Comparison of ENCODE assay signal across 10 cellular contexts in the genomic region with DNA sequence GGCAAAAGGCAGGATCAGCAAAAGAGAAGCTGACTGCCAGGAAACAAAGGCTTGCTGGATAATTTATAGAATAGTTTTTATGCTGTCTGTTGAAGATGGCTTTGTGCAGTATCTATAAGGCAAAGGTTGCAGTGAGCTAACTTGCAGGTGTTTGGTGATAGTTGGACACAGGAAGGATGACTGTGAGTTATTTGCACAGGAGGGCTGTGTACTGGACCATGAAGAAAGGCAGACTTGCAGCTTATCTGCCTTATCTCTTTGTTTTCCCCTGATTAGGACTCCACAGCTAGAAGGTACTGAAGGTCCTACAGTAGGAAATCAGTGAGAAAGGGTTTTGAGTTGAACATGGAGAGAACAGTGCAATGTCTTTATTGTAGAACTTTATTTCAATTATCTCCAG. TPM values are rescaled to one million over a fixed set of nuclear protein-coding genes. Genes with fewer than 3 reads are reported as not detected.
DNase-seq lines count a peak whose midpoint lies in the region; ATAC-seq, FAIRE-seq and TF ChIP-seq lines count a peak whose summit lies in the region.
"Had no signal": no experiment of that assay in that cellular context is flagged by ENCODE, and none has a peak within 500 bp of the region (broad histone marks: within the 10 kb centered on the region; RNA-seq: fewer than 3 reads in every experiment).

No MANE protein-coding gene starts in this region.

- dilution Hi-C loops in IMR-90 (cut with HindIII; ENCODE audit: low sequenced_read_pairs, unreplicated experiment): no loop called here

- H3K9me3 Mint-ChIP-seq in activated T-cell treated with anti-CD3 and anti-CD28 coated beads, Interleukin-2, amount 50 U/mL, for 72 hours: no peaks in the 10 kb centered on the region
- no peaks in the 10 kb centered on the region for H3K9me3 Mint-ChIP-seq in stimulated activated naive B cell treated with anti-CD40 and anti-IgM and Interleukin-4, amounts not matched to agents 10 μg/mL and 1 μg/mL and 100 μg/mL, for 72 hours

- no peak overlapping the region for H3K27ac Mint-ChIP-seq in activated T-cell treated with anti-CD3 and anti-CD28 coated beads, Interleukin-2, amount 50 U/mL, for 72 hours
- H3K27ac Mint-ChIP-seq in stimulated activated naive B cell treated with anti-CD40 and anti-IgM and Interleukin-4, amounts not matched to agents 10 μg/mL and 1 μg/mL and 100 μg/mL, for 72 hours: peak overlapping the region; percentile 89

- H4K8ac ChIP-seq in IMR-90 (ENCODE audit: low read depth in 2 of 2, low read length in 2 of 2): no peak overlapping the region

- no peak overlapping the region for H3K4ac ChIP-seq in IMR-90 (ENCODE audit: low read depth, low read length)

- peak overlapping the region; percentile 48; the same call in 1 of the 2 replicates for H3K23ac ChIP-seq in IMR-90 (ENCODE audit: low read depth, low read length)

- H3K27ac ChIP-seq in IMR-90 (ENCODE audit: insufficient read depth, low read length) (no peak overlapping the region), coronary artery (no peak overlapping the region), kidney (ENCODE audit: low read depth in 2 of 2, low read length in 2 of 2) (no peak overlapping the region)
- H3K27ac ChIP-seq: thyroid gland had no signal

- no peaks in the 10 kb centered on the region for H3K79me1 ChIP-seq in IMR-90 (ENCODE audit: low read depth in 1 of 2, low read length in 2 of 2)

- no peak overlapping the region for H2BK15ac ChIP-seq in IMR-90 (ENCODE audit: low read depth, low read length)

- H4K5ac ChIP-seq in IMR-90 (ENCODE audit: low read depth, low read length): no peak overlapping the region

- 0 out of 2 replicates have a peak, but pooled peaks cover 3% of the 10 kb centered on the region for H3K4me1 ChIP-seq in IMR-90 (ENCODE audit: control insufficient read depth, insufficient read depth, low read length)
- peaks cover 0 to 5% of the 10 kb centered on the region in 2 donors for H3K4me1 ChIP-seq in kidney (ENCODE audit: control insufficient read depth in 1 of 2, insufficient read depth in 1 of 2, low read depth in 1 of 2, low read length in 2 of 2)

- no peak overlapping the region for H3K14ac ChIP-seq in IMR-90 (replicated peaks; ENCODE audit: low read depth, low read length)

- H2AK5ac ChIP-seq in IMR-90 (ENCODE audit: low read depth, low read length): no peak overlapping the region

- TF ChIP-seq RAD21 in IMR-90 (IDR thresholded peaks at IDR 0.05; ENCODE audit: low read length): no peak

- no peak overlapping the region for H2BK120ac ChIP-seq in IMR-90 (ENCODE audit: low read depth, low read length)

- H3K9me1 ChIP-seq in IMR-90 (ENCODE audit: insufficient read depth, low read length): 0 out of 2 replicates have a peak, but pooled peaks cover 3% of the 10 kb centered on the region

- no peaks in the 10 kb centered on the region for H3K36me3 ChIP-seq in IMR-90 (ENCODE audit: control insufficient read depth, insufficient read depth, low read length)
- H3K36me3 ChIP-seq in kidney (ENCODE audit: control insufficient read depth in 1 of 2, insufficient read depth in 2 of 2, low read length in 2 of 2): no peaks in the 10 kb centered on the region
- H3K36me3 ChIP-seq: thyroid gland had no signal

- peak overlapping the region; percentile 78; the same call in 1 of the 2 replicates for H3K4me2 ChIP-seq in IMR-90 (ENCODE audit: low read depth, low read length)

- peaks cover 42% of the 10 kb centered on the region for H3K27me3 Mint-ChIP-seq in activated T-cell treated with anti-CD3 and anti-CD28 coated beads, Interleukin-2, amount 50 U/mL, for 72 hours (ENCODE audit: low read depth)
- peaks cover 6 to 20% of the 10 kb centered on the region in 2 donors for H3K27me3 Mint-ChIP-seq in stimulated activated naive B cell treated with anti-CD40 and anti-IgM and Interleukin-4, amounts not matched to agents 10 μg/mL and 1 μg/mL and 100 μg/mL, for 72 hours

- no peak overlapping the region for H2AK9ac ChIP-seq in IMR-90 (replicated peaks; ENCODE audit: low read depth, low read length, poor library complexity)

- H3K4me3 ChIP-seq in IMR-90 (ENCODE audit: insufficient read depth, low read depth, low read length): no peak overlapping the region
- H3K4me3 ChIP-seq in coronary artery: peak overlapping the region; percentile 64
- peak overlapping the region in 1 of 2 donors; percentile 40 for H3K4me3 ChIP-seq in kidney (ENCODE audit: low read length in 2 of 2)

- no peak for FAIRE-seq in kidney (lab: Jason Lieb, UNC)
- FAIRE-seq in frontal cortex (lab: Jason Lieb, UNC): no peak

- H3K56ac ChIP-seq in IMR-90 (ENCODE audit: extremely low read depth, insufficient read depth, low read length): no peak overlapping the region

- no TSS peak for BruUV-seq in IMR-90 (replicated peaks; lab: Mats Ljungman, UMichigan)

- TF ChIP-seq POLR2A in IMR-90 (IDR thresholded peaks at IDR 0.05; ENCODE audit: low read depth, low read length): no peak

- peaks cover 11% of the 10 kb centered on the region for H3K4me1 Mint-ChIP-seq in activated T-cell treated with anti-CD3 and anti-CD28 coated beads, Interleukin-2, amount 50 U/mL, for 72 hours (ENCODE audit: low read depth)
- H3K4me1 Mint-ChIP-seq in stimulated activated naive B cell treated with anti-CD40 and anti-IgM and Interleukin-4, amounts not matched to agents 10 μg/mL and 1 μg/mL and 100 μg/mL, for 72 hours: peaks cover 15 to 29% of the 10 kb centered on the region in 2 donors

- no peaks in the 10 kb centered on the region for H4K20me1 ChIP-seq in IMR-90 (ENCODE audit: insufficient read depth, low read length)

- H3K27me3 ChIP-seq in IMR-90 (ENCODE audit: control insufficient read depth, insufficient read depth, low read length): peaks cover 31% of the 10 kb centered on the region
- H3K27me3 ChIP-seq: thyroid gland had no signal

- in situ Hi-C loops in IMR-90 (cut with MboI; ENCODE audit: low sequenced_read_pairs): no loop called here

- H3K9me3 ChIP-seq in IMR-90 (ENCODE audit: control insufficient read depth, insufficient read depth, low read length): no peaks in the 10 kb centered on the region
- H3K9me3 ChIP-seq in kidney (ENCODE audit: control insufficient read depth in 1 of 2, low read length in 2 of 2): no peaks in the 10 kb centered on the region
- H3K9me3 ChIP-seq: thyroid gland had no signal

- intact Hi-C loops in IMR-90 (cut with micrococcal nuclease) (no loop called here), kidney (cut with DNase I) (no loop called here)

- H2BK20ac ChIP-seq in IMR-90 (ENCODE audit: low read depth, low read length): no peak overlapping the region

- peaks cover 2 to 3% of the 10 kb centered on the region in 2 donors for H3K36me3 Mint-ChIP-seq in activated T-cell treated with anti-CD3 and anti-CD28 coated beads, Interleukin-2, amount 50 U/mL, for 72 hours (ENCODE audit: insufficient read depth in 2 of 2)
- no peaks in the 10 kb centered on the region for H3K36me3 Mint-ChIP-seq in stimulated activated naive B cell treated with anti-CD40 and anti-IgM and Interleukin-4, amounts not matched to agents 10 μg/mL and 1 μg/mL and 100 μg/mL, for 72 hours

- H2BK5ac ChIP-seq in IMR-90 (ENCODE audit: low read depth, low read length, poor library complexity, severe bottlenecking): no peak overlapping the region

- H2AFZ ChIP-seq in IMR-90 (replicated peaks; ENCODE audit: low read length, poor library complexity): no peak overlapping the region

- DNase-seq in activated T-cell treated with anti-CD3 and anti-CD28 coated beads, Interleukin-2, amount 50 U/mL, for 72 hours: no peak
- DNase-seq in activated T-cell treated with anti-CD3 and anti-CD28 coated beads, Interleukin-2, amount 50 U/mL, for 48 hours: no peak
- DNase-seq in IMR-90: no peak
- no peak for DNase-seq in coronary artery (ENCODE audit: low spot score)
- no peak for DNase-seq in stimulated activated naive B cell treated with anti-CD40 and anti-IgM and Interleukin-4, amounts not matched to agents 10 μg/mL and 1 μg/mL and 100 μg/mL, for 72 hours
- DNase-seq in kidney: no peak
- no peak for DNase-seq in frontal cortex (ENCODE audit: low spot score in 2 of 2)
- DNase-seq: COR-L47 had no signal

- no peak overlapping the region for H4K91ac ChIP-seq in IMR-90 (ENCODE audit: insufficient read depth, low read depth, low read length)

- TF ChIP-seq CTCF in IMR-90 (conservative IDR thresholded peaks at IDR 0.05; ENCODE audit: low read depth, low read length): no peak
- TF ChIP-seq CTCF in coronary artery (IDR thresholded peaks at IDR 0.05): no peak
- no peak for TF ChIP-seq CTCF in kidney (IDR thresholded peaks at IDR 0.05; ENCODE audit: borderline replicate concordance, extremely low read depth, insufficient read depth)

- no peak overlapping the region for H3K9ac ChIP-seq in IMR-90 (ENCODE audit: low read depth, low read length)
- no peak overlapping the region for H3K9ac ChIP-seq in kidney (ENCODE audit: low read length in 2 of 2)

- H3K4me3 Mint-ChIP-seq in activated T-cell treated with anti-CD3 and anti-CD28 coated beads, Interleukin-2, amount 50 U/mL, for 72 hours: peak overlapping the region; percentile 84 to 87
- H3K4me3 Mint-ChIP-seq in stimulated activated naive B cell treated with anti-CD40 and anti-IgM and Interleukin-4, amounts not matched to agents 10 μg/mL and 1 μg/mL and 100 μg/mL, for 72 hours: peak overlapping the region; percentile 84 to 90

- POLR2A ChIA-PET in IMR-90 (lab: Charles Lee; ENCODE audit: unreplicated experiment): no interaction called here

- no peak overlapping the region for H3K18ac ChIP-seq in IMR-90 (ENCODE audit: low read depth, low read length)

- CTCF ChIA-PET in IMR-90 (lab: Yijun Ruan, JAX): interaction anchor here (1.2 kb wide), 1 partner anchor 10 kb away, joined by 3 read pairs; no protein-coding TSS in a partner anchor

- no peak for ATAC-seq in activated T-cell treated with anti-CD3 and anti-CD28 coated beads, Interleukin-2, amount 50 U/mL, for 72 hours (replicated peaks in 1 of 2)
- ATAC-seq in IMR-90 (ENCODE audit: low read depth): no peak
- peak; percentile 79 to 84 for ATAC-seq in stimulated activated naive B cell treated with anti-CD40 and anti-IgM and Interleukin-4, amounts not matched to agents 10 μg/mL and 1 μg/mL and 100 μg/mL, for 72 hours (replicated peaks)
- no peak for ATAC-seq in GM18861 (IDR thresholded peaks at IDR 0.05; ENCODE audit: unreplicated experiment)

RNA-seq across cellular contexts. Expression of gene BTN1A1, which starts 2.1 kb away (rescaled TPM):
- total RNA-seq in activated T-cell treated with anti-CD3 and anti-CD28 coated beads, Interleukin-2, amount 50 U/mL, for 72 hours: under 1 TPM in 1 of 2 donors, not detected in 1; 0.10 TPM
- total RNA-seq in IMR-90 (2012; rRNA removed) (not detected in 2 replicates), kidney (0.09 TPM), frontal cortex (not detected)
- polyA plus RNA-seq in IMR-90 (2012; rRNA removed) (not detected in 2 replicates), kidney (ENCODE audit: insufficient read depth, low read depth, low replicate concordance) (not detected)
- not detected in 2 replicates for polyA plus RNA-seq in IMR-90 (2012; cell fraction: cytosol; rRNA removed)
- not detected in 2 replicates for polyA plus RNA-seq in IMR-90 (2012; cell fraction: nucleus; rRNA removed; ENCODE audit: low replicate concordance)
- total RNA-seq: thyroid gland had no signal

RNA-seq across cellular contexts. Expression of gene HMGN4, which starts 36.0 kb away (rescaled TPM):
- total RNA-seq in activated T-cell treated with anti-CD3 and anti-CD28 coated beads, Interleukin-2, amount 50 U/mL, for 72 hours: 10 to 100 TPM; 84.7 to 90.9 TPM
- total RNA-seq in IMR-90 (2012; rRNA removed): 49.2 and 50.2 TPM in 2 replicates
- 36.0 and 46.4 TPM in 2 replicates for polyA plus RNA-seq in IMR-90 (2012; rRNA removed)
- polyA plus RNA-seq in IMR-90 (2012; cell fraction: cytosol; rRNA removed): 13.5 and 14.4 TPM in 2 replicates
- polyA plus RNA-seq in IMR-90 (2012; cell fraction: nucleus; rRNA removed; ENCODE audit: low replicate concordance): 4.4 and 20.9 TPM in 2 replicates
- 72.7 TPM for total RNA-seq in kidney
- polyA plus RNA-seq in kidney (ENCODE audit: insufficient read depth, low read depth, low replicate concordance): 49.3 TPM
- total RNA-seq in frontal cortex: 73.4 TPM

RNA-seq across cellular contexts. Expression of gene BTN2A1, which starts 44.4 kb away (rescaled TPM):
- total RNA-seq in activated T-cell treated with anti-CD3 and anti-CD28 coated beads, Interleukin-2, amount 50 U/mL, for 72 hours: 10 to 100 TPM; 24.3 to 25.7 TPM
- 11.4 and 13.6 TPM in 2 replicates for total RNA-seq in IMR-90 (2012; rRNA removed)
- polyA plus RNA-seq in IMR-90 (2012; rRNA removed): 37.9 and 40.2 TPM in 2 replicates
- 18.8 and 24.5 TPM in 2 replicates for polyA plus RNA-seq in IMR-90 (2012; cell fraction: cytosol; rRNA removed)
- polyA plus RNA-seq in IMR-90 (2012; cell fraction: nucleus; rRNA removed; ENCODE audit: low replicate concordance): 44.0 and 69.0 TPM in 2 replicates
- total RNA-seq in kidney: 19.1 TPM
- polyA plus RNA-seq in kidney (ENCODE audit: insufficient read depth, low read depth, low replicate concordance): 15.6 TPM
- 10.2 TPM for total RNA-seq in frontal cortex

Comparison
In these comparisons a context has a peak if more than half of its experiments do, and no peak if none do; other contexts are left out.
1. ATAC-seq: peak in stimulated activated naive B cell treated with anti-CD40 and anti-IgM and Interleukin-4, amounts not matched to agents 10 μg/mL and 1 μg/mL and 100 μg/mL, for 72 hours (2 of 2); none in activated T-cell treated with anti-CD3 and anti-CD28 coated beads, Interleukin-2, amount 50 U/mL, for 72 hours (0 of 2), IMR-90 (single experiment) and GM18861 (single experiment).